12 cellular contexts compared by ENCODE assay signal in the genomic region with DNA sequence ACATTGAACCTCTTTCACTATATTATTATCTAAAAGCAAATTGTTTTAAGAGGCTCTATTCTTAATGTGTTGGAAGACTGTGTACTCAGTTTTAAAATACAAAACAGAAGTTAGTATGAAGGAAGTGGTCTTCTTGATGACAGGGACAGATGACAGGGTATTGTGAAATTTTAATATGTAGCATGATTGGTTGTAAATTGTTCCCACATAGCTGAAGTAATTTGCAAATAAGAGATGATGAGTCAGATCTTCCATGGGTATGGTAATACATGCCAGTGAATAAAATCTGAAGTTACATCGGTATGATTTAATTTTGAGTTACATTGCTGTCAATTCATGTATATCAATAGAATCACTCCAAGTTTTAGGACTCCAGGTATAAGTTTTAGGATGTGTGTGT.
A peak's percentile ranks its signal among the peaks of the same experiment; 100 is the strongest.
DNase-seq lines count a peak whose midpoint lies in the region; ATAC-seq and TF ChIP-seq lines count a peak whose summit lies in the region.
"Had no signal": no experiment of that assay in that cellular context is flagged by ENCODE, and none has a peak within 500 bp of the region (broad histone marks: within the 10 kb centered on the region; RNA-seq: fewer than 3 reads in every experiment).

No MANE protein-coding gene starts in this region.

- H3K4me2 ChIP-seq in BLaER1 treated with 17β-estradiol and CSF1 and Interleukin-3, amounts not matched to agents 10 nM and 100 nM, result peak overlapping the region in 8 of 11 experiments; percentile 7 to 66 (median 48); a peak in 14 of 22 replicates

- DNase-seq in SW480 (ENCODE audit: low spot score) (peak; percentile 25), fibroblast of mammary gland (ENCODE audit: low read depth) (peak; percentile 78), DMS 273 (lab: John Stamatoyannopoulos, UW; ENCODE audit: unreplicated experiment) (no peak), heart right ventricle (no peak)
- DNase-seq: NCI-H1105, transverse colon had no signal

- TF ChIP-seq CTCF in fibroblast of mammary gland (conservative IDR thresholded peaks at IDR 0.05; ENCODE audit: control insufficient read depth, insufficient read depth, low read depth, low read length) (no peak), heart right ventricle (IDR thresholded peaks at IDR 0.05) (no peak)

- H3K9me3 ChIP-seq in BLaER1 treated with 17β-estradiol and CSF1 and Interleukin-3, amounts not matched to agents 10 nM and 100 nM (replicated peaks in 1 of 11), result peaks cover 0 to 10% (median 0%) of the 10 kb centered on the region in 11 experiments; a peak in 1 of 22 replicates
- H3K9me3 ChIP-seq in heart right ventricle, result peaks cover 0 to 3% (median 0%) of the 10 kb centered on the region in 11 donors
- H3K9me3 ChIP-seq: prostate gland, transverse colon had no signal

- H3K27ac ChIP-seq in BLaER1 treated with 17β-estradiol and CSF1 and Interleukin-3, amounts not matched to agents 10 nM and 100 nM, result peak overlapping the region in 9 of 11 experiments; percentile 18 to 78 (median 66); a peak in 15 of 22 replicates
- no peak overlapping the region for H3K27ac ChIP-seq in heart right ventricle
- H3K27ac ChIP-seq: prostate gland, transverse colon had no signal

- no peaks in the 10 kb centered on the region for H4K20me1 ChIP-seq in BLaER1 treated with 17β-estradiol and CSF1 and Interleukin-3, amounts not matched to agents 10 nM and 100 nM

- no peak overlapping the region for H3K4me3 ChIP-seq in BLaER1 treated with 17β-estradiol and CSF1 and Interleukin-3, amounts not matched to agents 10 nM and 100 nM
- H3K4me3 ChIP-seq in fibroblast of mammary gland (ENCODE audit: control insufficient read depth, low read depth, low read length) (no peak overlapping the region), heart right ventricle (no peak overlapping the region)
- H3K4me3 ChIP-seq: lung, prostate gland, transverse colon had no signal

- WGBS in heart right ventricle, 2 donors, result 79 to 81% methylated on average over 1 of the region's 1 CpG

- intact Hi-C loops in heart right ventricle (cut with DNase I), result loop anchor here in 7 of 10 donors (5.0 to 10.0 kb wide), 7 partner anchors 42 to 139 kb away; no protein-coding TSS in a partner anchor

- H3K27me3 ChIP-seq in BLaER1 treated with 17β-estradiol and CSF1 and Interleukin-3, amounts not matched to agents 10 nM and 100 nM, result no peaks in the 10 kb centered on the region
- no peaks in the 10 kb centered on the region for H3K27me3 ChIP-seq in heart right ventricle
- H3K27me3 ChIP-seq: transverse colon had no signal

- H3K4me1 ChIP-seq in BLaER1 treated with 17β-estradiol and CSF1 and Interleukin-3, amounts not matched to agents 10 nM and 100 nM, result peaks cover 0 to 29% (median 14%) of the 10 kb centered on the region in 10 experiments; a peak in 13 of 20 replicates
- H3K4me1 ChIP-seq in heart right ventricle, result peaks cover 0 to 27% (median 13%) of the 10 kb centered on the region in 9 donors
- H3K4me1 ChIP-seq: prostate gland had no signal

- H3K9ac ChIP-seq in BLaER1 treated with 17β-estradiol and CSF1 and Interleukin-3, amounts not matched to agents 10 nM and 100 nM, result peak overlapping the region in 2 of 11 experiments; percentile 5 to 52; a peak in 3 of 22 replicates

- no peaks in the 10 kb centered on the region for H3K36me3 ChIP-seq in BLaER1 treated with 17β-estradiol and CSF1 and Interleukin-3, amounts not matched to agents 10 nM and 100 nM
- no peaks in the 10 kb centered on the region for H3K36me3 ChIP-seq in heart right ventricle
- H3K36me3 ChIP-seq: prostate gland, transverse colon had no signal

- ATAC-seq in HG03060 (IDR thresholded peaks at IDR 0.05; ENCODE audit: low read depth, unreplicated experiment), result peak; percentile 29
- no peak for ATAC-seq in GM18907 (IDR thresholded peaks at IDR 0.05; ENCODE audit: unreplicated experiment)
- no peak for ATAC-seq in HG03039 (IDR thresholded peaks at IDR 0.05; ENCODE audit: unreplicated experiment)
- no peak for ATAC-seq in heart right ventricle

Comparison
In these comparisons a context has a peak if more than half of its experiments do, and no peak if none do; other contexts are left out.
1. H3K27ac ChIP-seq: peak in BLaER1 treated with 17β-estradiol and CSF1 and Interleukin-3, amounts not matched to agents 10 nM and 100 nM (9 of 11); none in heart right ventricle (0 of 10).
2. DNase-seq: peak in SW480 (single experiment) and fibroblast of mammary gland (single experiment); none in DMS 273 (single experiment) and heart right ventricle (0 of 2).